In genomic region chr16:49092704-49093103, GRCh38 we compare ENCODE assay signal across 17 cellular contexts.
DNase-seq lines count a peak whose midpoint lies in the region; ATAC-seq and TF ChIP-seq lines count a peak whose summit lies in the region.
"Had no signal": no experiment of that assay in that cellular context is flagged by ENCODE, and none has a peak within 500 bp of the region (broad histone marks: within the 10 kb centered on the region; RNA-seq: fewer than 3 reads in every experiment).

No MANE protein-coding gene starts in this region.

- ATAC-seq in HG03039 (IDR thresholded peaks at IDR 0.05; ENCODE audit: unreplicated experiment) (no peak), HG02798 (IDR thresholded peaks at IDR 0.05; ENCODE audit: poor library complexity, unreplicated experiment) (no peak)

- DNase-seq in NCI-H748 (lab: John Stamatoyannopoulos, UW; ENCODE audit: unreplicated experiment) (peak; percentile 6), NCI-H748 treated with DMSO at 0.1 percent for 48 hours (lab: John Stamatoyannopoulos, UW) (no peak), NCI-H510A (lab: John Stamatoyannopoulos, UW) (peak; percentile 56), epithelial cell of esophagus (ENCODE audit: low read depth) (peak; percentile 55), NCI-H1092 (lab: John Stamatoyannopoulos, UW) (no peak)
- DNase-seq: 8988T, ACHN, BE2C, NCI-H1092 treated with DMSO at 0.1 percent for 48 hours, NCI-H1436, NCI-H187, NCI-H2081 treated with DMSO at 0.1 percent for 48 hours, NCI-H446, NCI-H774 had no signal

- no peak for TF ChIP-seq CTCF in epithelial cell of esophagus (IDR thresholded peaks at IDR 0.05; ENCODE audit: insufficient read depth, low read depth, low read length, missing control alignments)

- no peak overlapping the region for H3K4me3 ChIP-seq in epithelial cell of esophagus (ENCODE audit: low read length)
- H3K4me3 ChIP-seq: SJSA1 had no signal

Comparison
In these comparisons a context has a peak if more than half of its experiments do, and no peak if none do; other contexts are left out.
1. DNase-seq: peak in NCI-H748 (single experiment), NCI-H510A (single experiment) and epithelial cell of esophagus (single experiment); none in NCI-H748 treated with DMSO at 0.1 percent for 48 hours (single experiment) and NCI-H1092 (single experiment).